ENCODE assay signal across 1 cellular context in the genomic region with DNA sequence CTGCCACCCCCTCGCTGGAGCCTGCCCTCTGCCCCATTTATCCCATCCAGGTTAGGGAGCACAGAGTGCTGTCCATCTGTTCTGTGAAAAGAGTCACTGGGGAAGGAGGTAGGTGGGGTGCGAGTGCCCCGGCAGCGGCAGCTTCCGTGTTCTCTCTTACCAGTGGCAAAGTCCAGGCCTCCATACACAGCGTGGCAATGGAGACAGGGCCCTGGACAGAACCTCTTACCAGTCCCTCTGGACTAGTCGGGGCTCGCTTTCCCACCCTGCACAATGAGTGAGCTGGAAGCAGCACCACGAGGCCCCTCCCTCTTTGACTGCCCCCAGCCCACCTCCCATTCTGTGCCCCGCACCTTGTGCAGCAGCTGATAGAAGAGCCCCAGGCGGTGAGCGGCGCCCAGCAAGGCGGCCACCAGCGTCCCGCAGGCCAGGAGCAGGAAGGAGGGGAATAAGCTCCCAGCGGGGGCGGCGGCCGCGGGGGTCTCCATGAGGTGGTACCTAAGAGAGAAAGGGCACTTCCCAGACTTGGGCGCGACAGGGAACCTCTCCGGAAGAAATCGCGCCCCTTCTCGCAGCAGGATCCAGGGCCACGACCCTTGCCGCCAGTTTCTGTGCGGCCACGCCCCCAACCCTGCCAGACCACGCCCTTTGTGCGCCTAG.
TF ChIP-seq lines count a peak whose summit lies in the region.

No MANE protein-coding gene starts in this region.

TF ChIP-seq in HepG2, 621 proteins besides CTCF, POLR2A, EP300 and RAD21 (continues in another document):
- 0 out of 2 replicates have a peak, but pooled peaks have one; percentile 10 for TF ChIP-seq CAMTA2 (CRISPR knock-in tag; IDR thresholded peaks at IDR 0.05; ENCODE audit: borderline replicate concordance)
- peak; percentile 18; the same call in 1 of the 2 replicates for TF ChIP-seq EED (CRISPR knock-in tag; IDR thresholded peaks at IDR 0.05)
- no peak for TF ChIP-seq LBX2 (CRISPR knock-in tag; IDR thresholded peaks at IDR 0.05; ENCODE audit: borderline replicate concordance)
- no peak for TF ChIP-seq ADNP (CRISPR knock-in tag; IDR thresholded peaks at IDR 0.05)
- TF ChIP-seq KLF9 (CRISPR knock-in tag; IDR thresholded peaks at IDR 0.05; ENCODE audit: low read depth) = peak; percentile 33; the same call in 1 of the 2 replicates
- TF ChIP-seq ZNF792 (CRISPR knock-in tag; IDR thresholded peaks at IDR 0.05) = no peak
- TF ChIP-seq NFRKB (IDR thresholded peaks at IDR 0.05) = no peak
- peak; percentile 32; the same call in 1 of the 2 replicates for TF ChIP-seq ZNF607 (CRISPR knock-in tag; IDR thresholded peaks at IDR 0.05; ENCODE audit: borderline replicate concordance)
- no peak for TF ChIP-seq TCF12 (IDR thresholded peaks at IDR 0.05)
- no peak for TF ChIP-seq TCF12 (CRISPR knock-in tag; IDR thresholded peaks at IDR 0.05)
- TF ChIP-seq TCF7 (IDR thresholded peaks at IDR 0.05; ENCODE audit: low read depth) = no peak
- no peak for TF ChIP-seq ZNF614 (CRISPR knock-in tag; IDR thresholded peaks at IDR 0.05; ENCODE audit: borderline replicate concordance)
- no peak for TF ChIP-seq ZNF737 (CRISPR knock-in tag; IDR thresholded peaks at IDR 0.05; ENCODE audit: borderline replicate concordance)
- TF ChIP-seq ZNF121 (CRISPR knock-in tag; IDR thresholded peaks at IDR 0.05) = no peak
- TF ChIP-seq, protein P1, sequence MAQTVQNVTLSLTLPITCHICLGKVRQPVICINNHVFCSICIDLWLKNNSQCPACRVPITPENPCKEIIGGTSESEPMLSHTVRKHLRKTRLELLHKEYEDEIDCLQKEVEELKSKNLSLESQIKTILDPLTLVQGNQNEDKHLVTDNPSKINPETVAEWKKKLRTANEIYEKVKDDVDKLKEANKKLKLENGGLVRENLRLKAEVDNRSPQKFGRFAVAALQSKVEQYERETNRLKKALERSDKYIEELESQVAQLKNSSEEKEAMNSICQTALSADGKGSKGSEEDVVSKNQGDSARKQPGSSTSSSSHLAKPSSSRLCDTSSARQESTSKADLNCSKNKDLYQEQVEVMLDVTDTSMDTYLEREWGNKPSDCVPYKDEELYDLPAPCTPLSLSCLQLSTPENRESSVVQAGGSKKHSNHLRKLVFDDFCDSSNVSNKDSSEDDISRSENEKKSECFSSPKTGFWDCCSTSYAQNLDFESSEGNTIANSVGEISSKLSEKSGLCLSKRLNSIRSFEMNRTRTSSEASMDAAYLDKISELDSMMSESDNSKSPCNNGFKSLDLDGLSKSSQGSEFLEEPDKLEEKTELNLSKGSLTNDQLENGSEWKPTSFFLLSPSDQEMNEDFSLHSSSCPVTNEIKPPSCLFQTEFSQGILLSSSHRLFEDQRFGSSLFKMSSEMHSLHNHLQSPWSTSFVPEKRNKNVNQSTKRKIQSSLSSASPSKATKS (CRISPR knock-in tag; IDR thresholded peaks at IDR 0.05) = no peak; the same call in 1 of the 2 replicates
- TF ChIP-seq ZNF18 (CRISPR knock-in tag; IDR thresholded peaks at IDR 0.05; ENCODE audit: insufficient replicate concordance) = no peak
- TF ChIP-seq ZNF782 (CRISPR knock-in tag; IDR thresholded peaks at IDR 0.05; ENCODE audit: borderline replicate concordance) = peak; percentile 43; the same call in 1 of the 2 replicates
- TF ChIP-seq GPBP1L1 (CRISPR knock-in tag; IDR thresholded peaks at IDR 0.05) = no peak
- TF ChIP-seq, protein P2, sequence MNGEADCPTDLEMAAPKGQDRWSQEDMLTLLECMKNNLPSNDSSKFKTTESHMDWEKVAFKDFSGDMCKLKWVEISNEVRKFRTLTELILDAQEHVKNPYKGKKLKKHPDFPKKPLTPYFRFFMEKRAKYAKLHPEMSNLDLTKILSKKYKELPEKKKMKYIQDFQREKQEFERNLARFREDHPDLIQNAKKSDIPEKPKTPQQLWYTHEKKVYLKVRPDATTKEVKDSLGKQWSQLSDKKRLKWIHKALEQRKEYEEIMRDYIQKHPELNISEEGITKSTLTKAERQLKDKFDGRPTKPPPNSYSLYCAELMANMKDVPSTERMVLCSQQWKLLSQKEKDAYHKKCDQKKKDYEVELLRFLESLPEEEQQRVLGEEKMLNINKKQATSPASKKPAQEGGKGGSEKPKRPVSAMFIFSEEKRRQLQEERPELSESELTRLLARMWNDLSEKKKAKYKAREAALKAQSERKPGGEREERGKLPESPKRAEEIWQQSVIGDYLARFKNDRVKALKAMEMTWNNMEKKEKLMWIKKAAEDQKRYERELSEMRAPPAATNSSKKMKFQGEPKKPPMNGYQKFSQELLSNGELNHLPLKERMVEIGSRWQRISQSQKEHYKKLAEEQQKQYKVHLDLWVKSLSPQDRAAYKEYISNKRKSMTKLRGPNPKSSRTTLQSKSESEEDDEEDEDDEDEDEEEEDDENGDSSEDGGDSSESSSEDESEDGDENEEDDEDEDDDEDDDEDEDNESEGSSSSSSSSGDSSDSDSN (CRISPR knock-in tag; IDR thresholded peaks at IDR 0.05) = peak; percentile 32; the same call in 1 of the 2 replicates
- no peak for TF ChIP-seq BRCA1 (CRISPR knock-in tag; IDR thresholded peaks at IDR 0.05)
- no peak for TF ChIP-seq ZNF83 (CRISPR knock-in tag; IDR thresholded peaks at IDR 0.05; ENCODE audit: borderline replicate concordance)
- TF ChIP-seq ZBTB39 (CRISPR knock-in tag; IDR thresholded peaks at IDR 0.05) = peak; percentile 61; the same call in 1 of the 2 replicates
- TF ChIP-seq ZNF563 (CRISPR knock-in tag; IDR thresholded peaks at IDR 0.05) = 0 out of 2 replicates have a peak, but pooled peaks have one; percentile 70
- peak; percentile 57; the same call in 1 of the 3 replicates for TF ChIP-seq MXI1 (IDR thresholded peaks at IDR 0.05; ENCODE audit: borderline replicate concordance, low read depth, low read length)
- peak; percentile 50; the same call in 1 of the 2 replicates for TF ChIP-seq ZNF572 (CRISPR knock-in tag; IDR thresholded peaks at IDR 0.05)
- 0 out of 2 replicates have a peak, but pooled peaks have one; percentile 17 for TF ChIP-seq REPIN1 (CRISPR knock-in tag; IDR thresholded peaks at IDR 0.05; ENCODE audit: borderline replicate concordance, low read depth)
- no peak for TF ChIP-seq ZNF253 (CRISPR knock-in tag; IDR thresholded peaks at IDR 0.05; ENCODE audit: borderline replicate concordance)
- TF ChIP-seq ZNF350 (CRISPR knock-in tag; IDR thresholded peaks at IDR 0.05; ENCODE audit: borderline replicate concordance, low read depth) = no peak
- no peak for TF ChIP-seq ZNF589 (CRISPR knock-in tag; conservative IDR thresholded peaks at IDR 0.05)
- 0 out of 2 replicates have a peak, but pooled peaks have one; percentile 47 for TF ChIP-seq ZSCAN25 (CRISPR knock-in tag; IDR thresholded peaks at IDR 0.05)
- TF ChIP-seq ZNF746 (CRISPR knock-in tag; IDR thresholded peaks at IDR 0.05) = no peak
- TF ChIP-seq ZBTB42 (CRISPR knock-in tag; IDR thresholded peaks at IDR 0.05) = no peak; the same call in 1 of the 2 replicates
- no peak for TF ChIP-seq FUBP1 (CRISPR knock-in tag; IDR thresholded peaks at IDR 0.05; ENCODE audit: borderline replicate concordance)
- TF ChIP-seq CHD4 (IDR thresholded peaks at IDR 0.05; ENCODE audit: borderline replicate concordance, low read length) = no peak
- TF ChIP-seq, protein P3, sequence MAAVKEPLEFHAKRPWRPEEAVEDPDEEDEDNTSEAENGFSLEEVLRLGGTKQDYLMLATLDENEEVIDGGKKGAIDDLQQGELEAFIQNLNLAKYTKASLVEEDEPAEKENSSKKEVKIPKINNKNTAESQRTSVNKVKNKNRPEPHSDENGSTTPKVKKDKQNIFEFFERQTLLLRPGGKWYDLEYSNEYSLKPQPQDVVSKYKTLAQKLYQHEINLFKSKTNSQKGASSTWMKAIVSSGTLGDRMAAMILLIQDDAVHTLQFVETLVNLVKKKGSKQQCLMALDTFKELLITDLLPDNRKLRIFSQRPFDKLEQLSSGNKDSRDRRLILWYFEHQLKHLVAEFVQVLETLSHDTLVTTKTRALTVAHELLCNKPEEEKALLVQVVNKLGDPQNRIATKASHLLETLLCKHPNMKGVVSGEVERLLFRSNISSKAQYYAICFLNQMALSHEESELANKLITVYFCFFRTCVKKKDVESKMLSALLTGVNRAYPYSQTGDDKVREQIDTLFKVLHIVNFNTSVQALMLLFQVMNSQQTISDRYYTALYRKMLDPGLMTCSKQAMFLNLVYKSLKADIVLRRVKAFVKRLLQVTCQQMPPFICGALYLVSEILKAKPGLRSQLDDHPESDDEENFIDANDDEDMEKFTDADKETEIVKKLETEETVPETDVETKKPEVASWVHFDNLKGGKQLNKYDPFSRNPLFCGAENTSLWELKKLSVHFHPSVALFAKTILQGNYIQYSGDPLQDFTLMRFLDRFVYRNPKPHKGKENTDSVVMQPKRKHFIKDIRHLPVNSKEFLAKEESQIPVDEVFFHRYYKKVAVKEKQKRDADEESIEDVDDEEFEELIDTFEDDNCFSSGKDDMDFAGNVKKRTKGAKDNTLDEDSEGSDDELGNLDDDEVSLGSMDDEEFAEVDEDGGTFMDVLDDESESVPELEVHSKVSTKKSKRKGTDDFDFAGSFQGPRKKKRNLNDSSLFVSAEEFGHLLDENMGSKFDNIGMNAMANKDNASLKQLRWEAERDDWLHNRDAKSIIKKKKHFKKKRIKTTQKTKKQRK (IDR thresholded peaks at IDR 0.05; ENCODE audit: low read length) = no peak
